In genomic region chr1:70044832-70045231, GRCh38 we compare ENCODE assay signal across 17 cellular contexts.
DNase-seq lines count a peak whose midpoint lies in the region; ATAC-seq, FAIRE-seq and TF ChIP-seq lines count a peak whose summit lies in the region.
"Had no signal": no experiment of that assay in that cellular context is flagged by ENCODE, and none has a peak within 500 bp of the region (broad histone marks: within the 10 kb centered on the region; RNA-seq: fewer than 3 reads in every experiment).

No MANE protein-coding gene starts in this region.

- peak; percentile 25 for FAIRE-seq in RCC 7860 (lab: Jason Lieb, UNC)

- no peaks in the 10 kb centered on the region for H3K36me3 ChIP-seq in upper lobe of right lung
- H3K36me3 ChIP-seq: adrenal gland had no signal

- H3K9me3 ChIP-seq in upper lobe of right lung: no peaks in the 10 kb centered on the region
- H3K9me3 ChIP-seq: adrenal gland had no signal

- DNase-seq in AG10803 (ENCODE audit: low read depth) (peak; percentile 74), RCC 7860 (ENCODE audit: low spot score) (peak; percentile 18), epithelial cell of proximal tubule (ENCODE audit: low read depth) (peak; percentile 16), non-pigmented ciliary epithelial cell (ENCODE audit: low read depth) (peak; percentile 64), putamen (ENCODE audit: low spot score) (no peak), upper lobe of right lung (no peak)
- DNase-seq in activated CD4-positive, alpha-beta T cell treated with anti-CD3 and anti-CD28 coated beads, Interleukin-2, amount 50 U/mL, for 1 hour: no peak
- DNase-seq: activated T-cell treated with anti-CD3 and anti-CD28 coated beads, Interleukin-2, amount 50 U/mL, for 1 hour; adrenal gland; GDM1; NCI-H1048; stimulated activated CD4-positive, alpha-beta T cell treated with anti-CD3 and anti-CD28 coated beads, Interleukin-4, amount 100 ng/mL, for 1 hour; stimulated activated naive B cell treated with anti-CD40 and anti-IgM and Interleukin-4, amounts not matched to agents 10 μg/mL and 1 μg/mL and 100 μg/mL, for 72 hours had no signal

- no peaks in the 10 kb centered on the region for H3K4me1 ChIP-seq in upper lobe of right lung
- H3K4me1 ChIP-seq: adrenal gland, parathyroid adenoma had no signal

- H3K4me3 ChIP-seq in AG10803 (ENCODE audit: low read length) (no peak overlapping the region), epithelial cell of proximal tubule (ENCODE audit: low read depth, low read length) (no peak overlapping the region), upper lobe of right lung (no peak overlapping the region)
- H3K4me3 ChIP-seq: adrenal gland had no signal

- no peak for TF ChIP-seq CTCF in AG10803 (conservative IDR thresholded peaks at IDR 0.05; ENCODE audit: low read length)
- TF ChIP-seq CTCF in epithelial cell of proximal tubule (conservative IDR thresholded peaks at IDR 0.05; ENCODE audit: low read depth, low read length): no peak
- TF ChIP-seq CTCF in upper lobe of right lung (IDR thresholded peaks at IDR 0.05): no peak

- intact Hi-C loops in upper lobe of right lung (cut with DNase I): no loop called here

- ATAC-seq in GM21717 (IDR thresholded peaks at IDR 0.05; ENCODE audit: unreplicated experiment): no peak
- ATAC-seq in upper lobe of right lung: no peak
- ATAC-seq: activated CD4-positive, CD25-positive, alpha-beta regulatory T cell treated with anti-CD3 and anti-CD28 coated beads, Interleukin-2, amount 50 U/mL, for 24 hours; HCT116; stimulated activated naive B cell treated with anti-CD40 and anti-IgM and Interleukin-4, amounts not matched to agents 10 μg/mL and 1 μg/mL and 100 μg/mL, for 72 hours had no signal

- no peak overlapping the region for H3K27ac ChIP-seq in upper lobe of right lung
- H3K27ac ChIP-seq: adrenal gland, parathyroid adenoma had no signal

- H3K27me3 ChIP-seq in upper lobe of right lung: no peaks in the 10 kb centered on the region
- H3K27me3 ChIP-seq: adrenal gland had no signal

Comparison
In these comparisons a context has a peak if more than half of its experiments do, and no peak if none do; other contexts are left out.
1. DNase-seq: peak in AG10803 (single experiment), RCC 7860 (single experiment), epithelial cell of proximal tubule (single experiment) and non-pigmented ciliary epithelial cell (single experiment); none in activated CD4-positive, alpha-beta T cell treated with anti-CD3 and anti-CD28 coated beads, Interleukin-2, amount 50 U/mL, for 1 hour (single experiment), putamen (single experiment) and upper lobe of right lung (single experiment).